12 cellular contexts compared by ENCODE assay signal in the genomic region with DNA sequence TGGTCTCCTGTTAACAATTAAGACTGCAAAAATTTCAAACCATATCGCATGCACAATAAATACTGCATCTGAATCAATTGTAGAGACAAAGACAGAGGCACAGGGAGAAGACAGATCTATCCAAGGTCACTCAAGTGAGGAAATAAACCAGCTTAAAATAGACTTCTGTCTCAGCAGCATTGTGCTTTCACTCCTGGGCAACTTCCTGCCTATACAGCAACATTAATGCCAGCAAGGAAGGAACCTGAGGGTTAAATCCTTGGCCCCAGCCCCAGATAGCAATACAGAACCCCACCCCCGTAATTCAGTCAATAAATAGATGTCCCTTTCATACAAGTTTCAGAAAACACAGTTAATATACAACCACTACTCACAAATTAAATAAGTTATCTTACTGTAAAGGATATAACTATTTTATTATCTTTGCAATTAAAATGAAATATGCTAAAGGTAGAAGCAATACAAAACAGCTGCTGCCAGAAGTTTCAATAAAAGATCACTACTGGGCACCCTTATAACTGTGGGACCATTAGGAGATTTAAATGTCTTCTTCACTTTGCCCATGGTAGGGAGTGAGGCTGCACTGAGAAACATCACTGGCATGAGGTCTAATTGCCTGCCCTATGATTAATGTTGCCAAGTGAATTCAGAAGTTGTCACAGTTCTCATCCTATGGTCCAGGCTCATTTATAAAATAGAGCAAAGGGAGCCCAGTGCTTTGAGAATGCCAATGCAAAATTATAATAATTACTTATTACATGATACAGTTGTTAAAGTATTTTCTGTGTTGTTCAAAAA. TPM values are rescaled to one million over a fixed set of nuclear protein-coding genes. Genes with fewer than 3 reads are reported as not detected.
DNase-seq lines count a peak whose midpoint lies in the region; ATAC-seq and TF ChIP-seq lines count a peak whose summit lies in the region.
"Had no signal": no experiment of that assay in that cellular context is flagged by ENCODE, and none has a peak within 500 bp of the region (broad histone marks: within the 10 kb centered on the region; RNA-seq: fewer than 3 reads in every experiment).

No MANE protein-coding gene starts in this region.

- H3K9me3 ChIP-seq in DOHH2 (ENCODE audit: control insufficient read depth, insufficient read depth, low read length) = no peaks in the 10 kb centered on the region
- H3K9me3 ChIP-seq: BE2C had no signal

- no peaks in the 10 kb centered on the region for H3K79me2 ChIP-seq in DOHH2 (ENCODE audit: control insufficient read depth, low read length)
- H3K79me2 ChIP-seq: parathyroid adenoma had no signal

- peak overlapping the region; percentile 39 for H3K4me2 ChIP-seq in DOHH2 (ENCODE audit: low read length)

- no peaks in the 10 kb centered on the region for H3K9me2 ChIP-seq in DOHH2 (replicated peaks; ENCODE audit: control insufficient read depth, low read length)

- H3K4me3 ChIP-seq in DOHH2 (ENCODE audit: low read length) = no peak overlapping the region

- H3K4me3 Mint-ChIP-seq in activated CD4-positive, alpha-beta memory T cell treated with anti-CD3 and anti-CD28 coated beads for 36 hours = no peak overlapping the region
- H3K4me3 Mint-ChIP-seq: activated naive CD8-positive, alpha-beta T cell treated with anti-CD3 and anti-CD28 coated beads, Interleukin-2, amount 50 U/mL, for 24 hours had no signal

- peaks cover 8% of the 10 kb centered on the region for H3K27me3 Mint-ChIP-seq in activated CD4-positive, alpha-beta memory T cell treated with anti-CD3 and anti-CD28 coated beads for 36 hours

- peak; percentile 66 for ATAC-seq in GM21576 (IDR thresholded peaks at IDR 0.05; ENCODE audit: unreplicated experiment)
- peak; percentile 88 for ATAC-seq in left colon
- ATAC-seq in activated naive CD4-positive, alpha-beta T cell treated with anti-CD3 and anti-CD28 coated beads, Interleukin-2, amount 50 U/mL, for 72 hours = no peak
- ATAC-seq: activated naive CD8-positive, alpha-beta T cell treated with anti-CD3 and anti-CD28 coated beads, Interleukin-2, amount 50 U/mL, for 24 hours had no signal

- no peaks in the 10 kb centered on the region for H3K36me3 Mint-ChIP-seq in activated CD4-positive, alpha-beta memory T cell treated with anti-CD3 and anti-CD28 coated beads for 36 hours
- H3K36me3 Mint-ChIP-seq in activated naive CD4-positive, alpha-beta T cell treated with anti-CD3 and anti-CD28 coated beads, Interleukin-2, amount 50 U/mL, for 72 hours = no peaks in the 10 kb centered on the region

- no peaks in the 10 kb centered on the region for H3K36me3 ChIP-seq in DOHH2 (ENCODE audit: control insufficient read depth, low read length)
- H3K36me3 ChIP-seq: BE2C had no signal

- H3K4me1 Mint-ChIP-seq in activated CD4-positive, alpha-beta memory T cell treated with anti-CD3 and anti-CD28 coated beads for 36 hours (ENCODE audit: low read depth) = peaks cover 10% of the 10 kb centered on the region

- intact Hi-C loops in left colon (cut with DNase I, micrococcal nuclease) = no loop called here
- intact Hi-C loops in activated CD4-positive, alpha-beta memory T cell treated with anti-CD3 and anti-CD28 coated beads for 36 hours (cut with micrococcal nuclease) = no loop called here

- 0 out of 2 replicates have a peak, but pooled peaks cover 3% of the 10 kb centered on the region for H3K27me3 ChIP-seq in DOHH2 (ENCODE audit: control insufficient read depth, low read length)
- H3K27me3 ChIP-seq: BE2C had no signal

- H3K27ac Mint-ChIP-seq in activated CD4-positive, alpha-beta memory T cell treated with anti-CD3 and anti-CD28 coated beads for 36 hours = no peak overlapping the region
- no peak overlapping the region for H3K27ac Mint-ChIP-seq in activated naive CD4-positive, alpha-beta T cell treated with anti-CD3 and anti-CD28 coated beads, Interleukin-2, amount 50 U/mL, for 72 hours
- H3K27ac Mint-ChIP-seq: activated naive CD8-positive, alpha-beta T cell treated with anti-CD3 and anti-CD28 coated beads, Interleukin-2, amount 50 U/mL, for 24 hours had no signal

- CTCF ChIA-PET in activated CD4-positive, alpha-beta memory T cell treated with anti-CD3 and anti-CD28 coated beads for 36 hours (lab: Charles Lee) = interaction anchor here (1.1 kb wide), 1 partner anchor 315 kb away, joined by 3 read pairs; no protein-coding TSS in a partner anchor

- no peak overlapping the region for H3K27ac ChIP-seq in DOHH2 (ENCODE audit: low read depth, low read length)
- H3K27ac ChIP-seq: parathyroid adenoma had no signal

- POLR2A ChIA-PET in activated CD4-positive, alpha-beta memory T cell treated with anti-CD3 and anti-CD28 coated beads for 36 hours (lab: Charles Lee) = no interaction called here

- peaks cover 10% of the 10 kb centered on the region for H3K4me1 ChIP-seq in DOHH2 (ENCODE audit: control insufficient read depth, low read length)
- H3K4me1 ChIP-seq: BE2C, parathyroid adenoma had no signal

- TF ChIP-seq CTCF in DOHH2 (IDR thresholded peaks at IDR 0.05; ENCODE audit: low read depth, low read length, poor library complexity, severe bottlenecking) = no peak

- DNase-seq in M059J (ENCODE audit: low read depth) = peak; percentile 68
- no peak for DNase-seq in left colon
- no peak for DNase-seq in epidermal melanocyte (ENCODE audit: insufficient read length, low spot score)
- DNase-seq in stimulated activated CD4-positive, alpha-beta T cell treated with anti-CD3 and anti-CD28 coated beads, Interleukin-4, amount 100 ng/mL, for 1 hour = no peak
- no peak for DNase-seq in activated CD4-positive, alpha-beta memory T cell treated with anti-CD3 and anti-CD28 coated beads for 36 hours
- DNase-seq in activated naive CD4-positive, alpha-beta T cell treated with anti-CD3 and anti-CD28 coated beads, Interleukin-2, amount 50 U/mL, for 72 hours (ENCODE audit: low spot score in 2 of 2) = no peak
- DNase-seq: activated naive CD8-positive, alpha-beta T cell treated with anti-CD3 and anti-CD28 coated beads, Interleukin-2, amount 50 U/mL, for 24 hours; BE2C; NCI-H2029 had no signal

- no peaks in the 10 kb centered on the region for H3F3A ChIP-seq in DOHH2 (ENCODE audit: control insufficient read depth, insufficient read depth)

- H4K20me1 ChIP-seq in DOHH2 (ENCODE audit: control insufficient read depth, insufficient read depth, low read depth, low read length) = no peaks in the 10 kb centered on the region

- no peaks in the 10 kb centered on the region for H3K9me3 Mint-ChIP-seq in activated CD4-positive, alpha-beta memory T cell treated with anti-CD3 and anti-CD28 coated beads for 36 hours
- no peaks in the 10 kb centered on the region for H3K9me3 Mint-ChIP-seq in activated naive CD4-positive, alpha-beta T cell treated with anti-CD3 and anti-CD28 coated beads, Interleukin-2, amount 50 U/mL, for 72 hours
- H3K9me3 Mint-ChIP-seq: activated naive CD8-positive, alpha-beta T cell treated with anti-CD3 and anti-CD28 coated beads, Interleukin-2, amount 50 U/mL, for 24 hours had no signal

RNA-seq across cellular contexts. Expression of gene CAV1, which starts 49.4 kb away (rescaled TPM):
- 388 and 413 TPM in 2 replicates for total RNA-seq in M059J (2014; rRNA removed; shearing (Covaris generic))
- total RNA-seq in left colon = 10 to 100 TPM; 15.7 to 74.1 TPM
- under 1 TPM; 0.07 to 0.19 TPM for total RNA-seq in activated CD4-positive, alpha-beta memory T cell treated with anti-CD3 and anti-CD28 coated beads for 36 hours
- total RNA-seq in activated naive CD4-positive, alpha-beta T cell treated with anti-CD3 and anti-CD28 coated beads, Interleukin-2, amount 50 U/mL, for 72 hours = not detected

Comparison
In these comparisons a context has a peak if more than half of its experiments do, and no peak if none do; other contexts are left out.
1. ATAC-seq: peak in GM21576 (single experiment) and left colon (single experiment); none in activated naive CD4-positive, alpha-beta T cell treated with anti-CD3 and anti-CD28 coated beads, Interleukin-2, amount 50 U/mL, for 72 hours (0 of 2).
2. RNA of gene CAV1, which starts 49.4 kb away (total RNA-seq): 388 to 413 TPM in M059J and 15.7 to 74.1 TPM in left colon; 0.07 to 0.19 TPM in activated CD4-positive, alpha-beta memory T cell treated with anti-CD3 and anti-CD28 coated beads for 36 hours and not detected in activated naive CD4-positive, alpha-beta T cell treated with anti-CD3 and anti-CD28 coated beads, Interleukin-2, amount 50 U/mL, for 72 hours; every median in the first group is over 10 times any median in the second.